ENCODE assay signal across 8 cellular contexts in genomic region chrX:9464435-9465371, GRCh38. TPM values are rescaled to one million over a fixed set of nuclear protein-coding genes. Genes with fewer than 3 reads are reported as not detected.
DNase-seq lines count a peak whose midpoint lies in the region; ATAC-seq, FAIRE-seq and TF ChIP-seq lines count a peak whose summit lies in the region.

Gene TBL1X, plus strand, starts transcription at chrX:9465058. Its CDS starts 188,529 bp downstream, at chrX:9653587.

- RAD21 ChIA-PET in GM12878 (lab: Charles Lee; ENCODE audit: unreplicated experiment), result no interaction called here

- H3K27ac ChIP-seq in GM12878 (ENCODE audit: control insufficient read depth, insufficient read depth) (peak within 1 kb of the TSS; percentile 15), iPS DF 6.9 (ENCODE audit: low read length) (no peak within 1 kb of the TSS), gastrocnemius medialis (peak within 1 kb of the TSS; percentile 85 to 91 (median 90))

- 10% methylated on average over 20 of the region's 99 CpGs for WGBS in GM12878 (ENCODE audit: insufficient coverage, insufficient replicate concordance, low lambda C conversion rate, missing lambda C conversion rate)
- no CpG with 5 or more reads among the region's 99 CpGs for WGBS in iPS DF 6.9 (ENCODE audit: insufficient coverage, insufficient read length)

- peaks cover 35% of the 10 kb centered on the region for H3K4me1 Mint-ChIP-seq in T-helper 2 cell treated with Interferon-gamma antibody and Interleukin-4, amounts not matched to agents 5 μg/mL and 100 μg/mL, for 36 hours (ENCODE audit: low read depth)

- H3K4me3 ChIP-seq in AG10803 (ENCODE audit: low read length) (peak within 1 kb of the TSS; percentile 64), GM12878 (peak within 1 kb of the TSS; percentile 65), iPS DF 6.9 (ENCODE audit: low read length) (peak within 1 kb of the TSS; percentile 77), gastrocnemius medialis (peak within 1 kb of the TSS; percentile 64 to 76 (median 72))

- CTCF ChIA-PET in GM12878 (lab: Yijun Ruan, JAX), result no interaction called here

- H3K4me2 ChIP-seq in GM12878 (ENCODE audit: control insufficient read depth, insufficient read depth), result peak within 1 kb of the TSS; percentile 47

- ATAC-seq in GM19324 (IDR thresholded peaks at IDR 0.05; ENCODE audit: low FRiP score, unreplicated experiment) (peak; percentile 46), GM12878 (peak; percentile 58), gastrocnemius medialis (peak; percentile 32 to 40)

- peak within 1 kb of the TSS; percentile 35 for H2AFZ ChIP-seq in GM12878 (ENCODE audit: control insufficient read depth, low read depth, low read length)

- no peaks in the 10 kb centered on the region for H4K20me1 ChIP-seq in GM12878 (ENCODE audit: control insufficient read depth, insufficient read depth)

- intact Hi-C loops in GM12878 (cut with micrococcal nuclease; ENCODE audit: unreplicated experiment) (loop anchor here (10.0 kb wide), 1 partner anchor 180 kb away; no protein-coding TSS in a partner anchor), gastrocnemius medialis (cut with DNase I; ENCODE audit: low total_unique reads) (loop anchor here (1.0 to 10.0 kb wide), 5 partner anchors 26 to 1120 kb away; no protein-coding TSS in a partner anchor)

- no peak for FAIRE-seq in GM12878 (lab: Jason Lieb, UNC)

- POLR2A ChIA-PET in GM12878 (lab: Charles Lee), result no interaction called here

- SMC1A ChIA-PET in GM12878 (lab: Charles Lee; ENCODE audit: uncharacterized antibody, unreplicated experiment), result no interaction called here

- H3K36me3 Mint-ChIP-seq in T-helper 2 cell treated with Interferon-gamma antibody and Interleukin-4, amounts not matched to agents 5 μg/mL and 100 μg/mL, for 36 hours (ENCODE audit: low read depth), result peaks cover 5% of the 10 kb centered on the region

- H3K79me2 ChIP-seq in GM12878 (ENCODE audit: control insufficient read depth, insufficient read depth, low read length), result no peaks in the 10 kb centered on the region; the same call in 1 of the 2 replicates

- no TSS peak for BruUV-seq in GM12878 (replicated peaks; lab: Mats Ljungman, UMichigan)

- no peaks in the 10 kb centered on the region for H3K9me3 Mint-ChIP-seq in T-helper 2 cell treated with Interferon-gamma antibody and Interleukin-4, amounts not matched to agents 5 μg/mL and 100 μg/mL, for 36 hours

- H3K27me3 ChIP-seq in GM12878 (replicated peaks in 1 of 2; ENCODE audit: control insufficient read depth in 2 of 2, insufficient read depth in 2 of 2, low read length in 1 of 2) (no peaks in the 10 kb centered on the region), iPS DF 6.9 (ENCODE audit: control insufficient read depth, insufficient read depth, low read length) (no peaks in the 10 kb centered on the region; the same call in 1 of the 2 replicates), gastrocnemius medialis (peaks cover 0 to 4% (median 0%) of the 10 kb centered on the region in 3 donors)

- TF ChIP-seq CTCF in AG10803 (conservative IDR thresholded peaks at IDR 0.05; ENCODE audit: low read length) (no peak), GM12878 (IDR thresholded peaks at IDR 0.05 in 2 of 3, conservative IDR thresholded peaks at IDR 0.05 in 1 of 3; ENCODE audit: control insufficient read depth in 2 of 3, extremely low read depth in 1 of 3, insufficient read depth in 1 of 3, low read depth in 3 of 3, low read length in 3 of 3) (no peak), gastrocnemius medialis (IDR thresholded peaks at IDR 0.05 in 4 of 5, conservative IDR thresholded peaks at IDR 0.05 in 1 of 5) (peak in 1 of 5 experiments; percentile 2)

- TF ChIP-seq RAD21 in GM12878 (IDR thresholded peaks at IDR 0.05; ENCODE audit: insufficient read depth, low read depth, low read length), result no peak

- H3K4me3 Mint-ChIP-seq in T-helper 2 cell treated with Interferon-gamma antibody and Interleukin-4, amounts not matched to agents 5 μg/mL and 100 μg/mL, for 36 hours, result peak within 1 kb of the TSS; percentile 73

- in situ Hi-C loops in GM12878 (cut with MboI), result no loop called here
- in situ Hi-C loops in gastrocnemius medialis (cut with MboI; ENCODE audit: low sequenced_read_pairs in 4 of 4), result no loop called here

- H3K4me1 ChIP-seq in GM12878 (ENCODE audit: control insufficient read depth, insufficient read depth, low read length) (peaks cover 14% of the 10 kb centered on the region), iPS DF 6.9 (ENCODE audit: control insufficient read depth, insufficient read depth, low read length) (peaks cover 4% of the 10 kb centered on the region; the same call in 1 of the 2 replicates), gastrocnemius medialis (peaks cover 3 to 10% of the 10 kb centered on the region in 2 donors)

- no peaks in the 10 kb centered on the region for H3K27me3 Mint-ChIP-seq in T-helper 2 cell treated with Interferon-gamma antibody and Interleukin-4, amounts not matched to agents 5 μg/mL and 100 μg/mL, for 36 hours (ENCODE audit: low read depth)

- no peak for TF ChIP-seq EP300 in GM12878 (IDR thresholded peaks at IDR 0.05; ENCODE audit: borderline replicate concordance in 1 of 2, control insufficient read depth in 1 of 2, low read depth in 2 of 2, low read length in 2 of 2)

- TF ChIP-seq POLR2A in GM12878 (IDR thresholded peaks at IDR 0.05; ENCODE audit: low read depth, low read length) (0 out of 2 replicates have a peak, but pooled peaks have one; percentile 38), gastrocnemius medialis (IDR thresholded peaks at IDR 0.05) (peak; percentile 56 to 58)

- DNase-seq in AG10803 (ENCODE audit: low read depth), result peak; percentile 48
- peak; percentile 54 for DNase-seq in HuH-7.5 (ENCODE audit: low spot score)
- peak; percentile 58 for DNase-seq in T-helper 2 cell treated with Interferon-gamma antibody and Interleukin-4, amounts not matched to agents 5 μg/mL and 100 μg/mL, for 36 hours (ENCODE audit: low spot score)
- no peak for DNase-seq in GM12878 (ENCODE audit: low read depth, low spot score)
- DNase-seq in iPS DF 6.9 (ENCODE audit: low read depth, low spot score), result no peak
- DNase-seq in gastrocnemius medialis, result peak; percentile 37 to 61
- no peak for DNase-seq in KG1 (lab: John Stamatoyannopoulos, UW)

- H3K27ac Mint-ChIP-seq in T-helper 2 cell treated with Interferon-gamma antibody and Interleukin-4, amounts not matched to agents 5 μg/mL and 100 μg/mL, for 36 hours, result peak within 1 kb of the TSS; percentile 89

- peak within 1 kb of the TSS; percentile 50; the same call in 1 of the 2 replicates for H3K9ac ChIP-seq in GM12878 (ENCODE audit: control insufficient read depth, insufficient read depth, low read length)

- H3K36me3 ChIP-seq in GM12878 (ENCODE audit: control insufficient read depth in 2 of 2, insufficient read depth in 2 of 2, low read length in 1 of 2), result no peaks in the 10 kb centered on the region
- no peaks in the 10 kb centered on the region for H3K36me3 ChIP-seq in iPS DF 6.9 (ENCODE audit: control insufficient read depth, insufficient read depth, low read length)
- no peaks in the 10 kb centered on the region for H3K36me3 ChIP-seq in gastrocnemius medialis

- H3K9me3 ChIP-seq in GM12878 (replicated peaks; ENCODE audit: control insufficient read depth, insufficient read depth, low read length) (no peaks in the 10 kb centered on the region), iPS DF 6.9 (ENCODE audit: control insufficient read depth, insufficient read depth, low read length) (no peaks in the 10 kb centered on the region), gastrocnemius medialis (no peaks in the 10 kb centered on the region)

TF ChIP-seq in GM12878, 131 proteins besides CTCF, POLR2A, EP300 and RAD21 (continues in another document):
- TF ChIP-seq YY1 (IDR thresholded peaks at IDR 0.05; ENCODE audit: low read depth, low read length), result peak; percentile 34; the same call in 1 of the 2 replicates
- TF ChIP-seq SREBF1 (IDR thresholded peaks at IDR 0.05; ENCODE audit: low read length), result no peak
- no peak for TF ChIP-seq ZSCAN29 (IDR thresholded peaks at IDR 0.05)
- 0 out of 2 replicates have a peak, but pooled peaks have one; percentile 38 for TF ChIP-seq GATAD2B (conservative IDR thresholded peaks at IDR 0.05; ENCODE audit: low read depth)
- no peak for TF ChIP-seq TCF12 (IDR thresholded peaks at IDR 0.05; ENCODE audit: low read depth, low read length)
- TF ChIP-seq DPF2 (IDR thresholded peaks at IDR 0.05), result no peak
- TF ChIP-seq ZNF274 (IDR thresholded peaks at IDR 0.05; ENCODE audit: insufficient read depth, insufficient read length), result no peak
- TF ChIP-seq BMI1 (IDR thresholded peaks at IDR 0.05; ENCODE audit: borderline replicate concordance), result no peak
- no peak for TF ChIP-seq MTA2 (IDR thresholded peaks at IDR 0.05; ENCODE audit: low read depth)

RNA-seq across cellular contexts. Expression of gene TBL1X, which starts in this region (rescaled TPM):
- 37.3 and 44.8 TPM in 2 replicates for total RNA-seq in GM12878 (2013; cell fraction: nucleolus; rRNA removed)
- total RNA-seq in GM12878 (2014; rRNA removed) (12.3 TPM in 2 replicates), GM12878 (2014; rRNA removed; fragmentation: Illumina TruSeq; extraction: Trizol) (8.5 and 8.9 TPM in 2 replicates), GM12878 (2021) (26.3 and 29.5 TPM in 2 replicates), gastrocnemius medialis (10 to 100 TPM in 1 of 4 donors, 1 to 10 TPM in 3; 6.7 to 16.8 (median 8.0) TPM)
- polyA plus RNA-seq in GM12878 (2011; ENCODE audit: low read depth), result 4.4 TPM
- polyA plus RNA-seq in GM12878 (2011; rRNA removed) (14.2 and 14.6 TPM in 2 replicates), GM12878 (2014; fragmentation: Illumina TruSeq; extraction: Trizol) (15.8 and 17.4 TPM in 2 replicates), GM12878 (2014; fragmentation: Nextera tagmentation; extraction: Ambion mirVana) (1 to 10 TPM; 4.4 to 4.9 TPM), GM12878 (2014; rRNA removed) (10.9 and 14.0 TPM in 2 replicates), GM12878 (2016; fragmentation: Nextera tagmentation; extraction: Ambion mirVana) (1 to 10 TPM; 5.6 to 7.1 TPM)
- polyA plus RNA-seq in GM12878 (2011; cell fraction: cytosol; rRNA removed), result 17.8 and 19.9 TPM in 2 replicates
- 13.5 and 16.8 TPM in 2 replicates for polyA plus RNA-seq in GM12878 (2011; cell fraction: nucleus; rRNA removed)
- 5.9 and 6.8 TPM in 2 replicates for polyA plus RNA-seq in GM12878 (2012)
- polyA minus RNA-seq in GM12878 (2011; rRNA and poly(A)+ RNA removed), result 28.8 and 37.0 TPM in 2 replicates
- 13.0 and 13.1 TPM in 2 replicates for polyA minus RNA-seq in GM12878 (2011; cell fraction: cytosol; rRNA and poly(A)+ RNA removed)
- polyA minus RNA-seq in GM12878 (2011; cell fraction: nucleus; rRNA and poly(A)+ RNA removed), result 14.0 and 29.0 TPM in 2 replicates

Comparison
In these comparisons a context has a peak if more than half of its experiments do, and no peak if none do; other contexts are left out.
1. DNase-seq: peak in AG10803 (single experiment), HuH-7.5 (single experiment), T-helper 2 cell treated with Interferon-gamma antibody and Interleukin-4, amounts not matched to agents 5 μg/mL and 100 μg/mL, for 36 hours (single experiment) and gastrocnemius medialis (2 of 2); none in GM12878 (single experiment), iPS DF 6.9 (single experiment) and KG1 (single experiment).
2. Peak in every context shown above with its lines, with median percentiles within 50 percentile points of each other: H3K4me3 ChIP-seq and ATAC-seq.